Comparison of ENCODE assay signal across 8 cellular contexts in the genomic region with DNA sequence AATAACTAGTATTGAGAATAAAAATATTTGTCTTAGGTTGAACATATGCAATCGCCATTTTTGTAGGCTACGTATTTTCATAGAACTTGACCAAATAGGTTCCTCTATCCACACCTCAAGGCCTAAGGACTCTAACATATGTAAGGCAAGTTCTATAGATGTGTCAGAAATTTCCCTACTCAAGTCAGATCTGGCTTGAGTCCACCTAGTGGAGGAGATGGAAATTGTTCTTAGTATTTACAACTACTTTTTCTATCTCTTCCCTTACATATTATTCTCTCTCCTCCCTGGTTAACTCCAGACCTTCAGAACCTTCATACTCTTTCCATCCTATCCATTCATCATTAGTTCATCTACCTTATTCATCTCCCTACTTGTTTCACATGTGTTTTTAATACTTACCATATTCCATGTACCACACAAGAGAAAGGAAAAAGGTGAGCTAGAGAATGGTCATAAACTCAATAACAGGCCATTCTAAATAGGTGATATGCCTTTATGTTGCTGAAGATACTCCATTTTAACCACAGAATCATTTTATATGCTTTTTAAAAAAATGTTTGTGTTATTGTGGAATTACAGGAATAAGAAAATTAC.
DNase-seq lines count a peak whose midpoint lies in the region; ATAC-seq and TF ChIP-seq lines count a peak whose summit lies in the region.

No MANE protein-coding gene starts in this region.

- DNase-seq in AG09319 (ENCODE audit: extremely low read depth, low read depth): peak; percentile 5
- peak; percentile 33 for DNase-seq in GM13976 (ENCODE audit: low spot score)
- peak; percentile 80 for DNase-seq in NB4 (ENCODE audit: low read depth)
- DNase-seq in ascending aorta (ENCODE audit: low spot score in 2 of 2): no peak
- no peak for DNase-seq in left colon
- no peak for DNase-seq in coronary artery (ENCODE audit: low spot score)
- DNase-seq in GOT3 (lab: John Stamatoyannopoulos, UW): no peak

- no peak for TF ChIP-seq POLR2A in NB4 (IDR thresholded peaks at IDR 0.05; ENCODE audit: extremely low read depth, insufficient read length)

- in situ Hi-C loops in GM13976 (cut with MboI; ENCODE audit: low sequenced_read_pairs, unreplicated experiment): loop anchor here (10.0 to 25.0 kb wide), 2 partner anchors 234 to 546 kb away; no protein-coding TSS in a partner anchor

- intact Hi-C loops in ascending aorta (cut with DNase I) (no loop called here), left colon (cut with DNase I, micrococcal nuclease) (no loop called here)

- H3K4me1 ChIP-seq in ascending aorta: no peaks in the 10 kb centered on the region

- TF ChIP-seq CTCF in AG09319 (IDR thresholded peaks at IDR 0.05; ENCODE audit: low read depth, low read length) (peak; percentile 48), GM13976 (IDR thresholded peaks at IDR 0.05; ENCODE audit: borderline replicate concordance, control extremely low read depth, extremely low read depth, insufficient read depth, missing control alignments) (peak; percentile 26), NB4 (IDR thresholded peaks at IDR 0.05; ENCODE audit: low read depth, low read length) (peak; percentile 53), ascending aorta (IDR thresholded peaks at IDR 0.05) (peak; percentile 23 to 38 (median 27)), coronary artery (IDR thresholded peaks at IDR 0.05) (no peak)

- no peaks in the 10 kb centered on the region for H3K36me3 ChIP-seq in ascending aorta

- ATAC-seq in HG02623 (IDR thresholded peaks at IDR 0.05; ENCODE audit: unreplicated experiment) (peak; percentile 84), left colon (peak; percentile 74)

- no peak overlapping the region for H3K27ac ChIP-seq in ascending aorta
- no peak overlapping the region for H3K27ac ChIP-seq in coronary artery

- no peak overlapping the region for H3K4me3 ChIP-seq in NB4 (ENCODE audit: low read depth, low read length)
- H3K4me3 ChIP-seq in ascending aorta: no peak overlapping the region
- no peak overlapping the region for H3K4me3 ChIP-seq in coronary artery

- no peaks in the 10 kb centered on the region for H3K27me3 ChIP-seq in ascending aorta

- no peaks in the 10 kb centered on the region for H3K9me3 ChIP-seq in ascending aorta

Comparison
In these comparisons a context has a peak if more than half of its experiments do, and no peak if none do; other contexts are left out.
1. DNase-seq: peak in AG09319 (single experiment), GM13976 (single experiment) and NB4 (single experiment); none in ascending aorta (0 of 2), left colon (0 of 2), coronary artery (single experiment) and GOT3 (single experiment).